In genomic region chr15:30903497-30904187, GRCh38 we compare ENCODE assay signal across 8 cellular contexts. TPM values are rescaled to one million over a fixed set of nuclear protein-coding genes. Genes with fewer than 3 reads are reported as not detected.
DNase-seq lines count a peak whose midpoint lies in the region; ATAC-seq and TF ChIP-seq lines count a peak whose summit lies in the region.

FAN1 (plus strand) TSS chr15:30903915; CDS start chr15:30904664, 749 bp downstream.

- H3K4me1 Mint-ChIP-seq in activated CD4-positive, alpha-beta memory T cell treated with anti-CD3 and anti-CD28 coated beads for 36 hours (ENCODE audit: low read depth) = peaks cover 23% of the 10 kb centered on the region

- peaks cover 5% of the 10 kb centered on the region for H3K27me3 Mint-ChIP-seq in activated CD4-positive, alpha-beta memory T cell treated with anti-CD3 and anti-CD28 coated beads for 36 hours

- DNase-seq in A172 (ENCODE audit: low spot score) = peak; percentile 75
- peak; percentile 86 for DNase-seq in NCI-H345 (lab: John Stamatoyannopoulos, UW)
- DNase-seq in activated CD4-positive, alpha-beta memory T cell treated with anti-CD3 and anti-CD28 coated beads for 36 hours = peak; percentile 89
- DNase-seq in stimulated activated CD4-positive, alpha-beta T cell treated with anti-CD3 and anti-CD28 coated beads, Interleukin-4, amount 100 ng/mL, for 24 hours = peak; percentile 85

- H3K27me3 ChIP-seq in duodenal mucosa (ENCODE audit: control insufficient read depth in 1 of 2, insufficient read depth in 2 of 2, low read length in 2 of 2) = no peaks in the 10 kb centered on the region
- H3K27me3 ChIP-seq in liver (ENCODE audit: control insufficient read depth in 4 of 4, insufficient read depth in 4 of 4, low read length in 3 of 4) = no peaks in the 10 kb centered on the region

- H3K4me3 Mint-ChIP-seq in activated CD4-positive, alpha-beta memory T cell treated with anti-CD3 and anti-CD28 coated beads for 36 hours = peak within 1 kb of the TSS; percentile 90

- peak within 1 kb of the TSS; percentile 56 for H3K27ac Mint-ChIP-seq in activated CD4-positive, alpha-beta memory T cell treated with anti-CD3 and anti-CD28 coated beads for 36 hours

- peak; percentile 8 for TF ChIP-seq CTCF in liver (IDR thresholded peaks at IDR 0.05; ENCODE audit: low read depth, low read length, missing input control)

- no peak within 1 kb of the TSS for H3K27ac ChIP-seq in duodenal mucosa (ENCODE audit: low read depth, low read length)
- peak within 1 kb of the TSS; percentile 78 to 81 for H3K27ac ChIP-seq in liver (ENCODE audit: low read depth in 1 of 2, low read length in 2 of 2)

- H3K9ac ChIP-seq in duodenal mucosa (ENCODE audit: low read depth in 1 of 2, low read length in 2 of 2) = peak within 1 kb of the TSS; percentile 76 to 84
- peak within 1 kb of the TSS; percentile 77 to 90 for H3K9ac ChIP-seq in liver (ENCODE audit: low read depth in 1 of 2, low read length in 2 of 2)

- ATAC-seq in GM18520 (IDR thresholded peaks at IDR 0.05; ENCODE audit: unreplicated experiment) (peak; percentile 64), HG03064 (IDR thresholded peaks at IDR 0.05; ENCODE audit: low read depth, unreplicated experiment) (peak; percentile 84)

- under 1% methylated on average over 65 of the region's 65 CpGs for WGBS in liver

- H3K9me3 Mint-ChIP-seq in activated CD4-positive, alpha-beta memory T cell treated with anti-CD3 and anti-CD28 coated beads for 36 hours = no peaks in the 10 kb centered on the region

- peak; percentile 32 to 64 for TF ChIP-seq RAD21 in liver (IDR thresholded peaks at IDR 0.05)

- peaks cover 18% of the 10 kb centered on the region for H3K36me3 Mint-ChIP-seq in activated CD4-positive, alpha-beta memory T cell treated with anti-CD3 and anti-CD28 coated beads for 36 hours

- CTCF ChIA-PET in activated CD4-positive, alpha-beta memory T cell treated with anti-CD3 and anti-CD28 coated beads for 36 hours (lab: Charles Lee) = interaction anchor here (0.6 to 1.4 kb wide), 4 partner anchors 44 to 585 kb away, joined by 3 to 5 read pairs (median 4); no protein-coding TSS in a partner anchor

- H3K9me3 ChIP-seq in duodenal mucosa (ENCODE audit: control insufficient read depth in 1 of 2, low read length in 2 of 2) (no peaks in the 10 kb centered on the region), liver (ENCODE audit: control insufficient read depth in 4 of 4, low read length in 3 of 4) (no peaks in the 10 kb centered on the region)

- H3K4me1 ChIP-seq in duodenal mucosa (ENCODE audit: control insufficient read depth in 1 of 2, insufficient read depth in 2 of 2, low read length in 2 of 2) (peaks cover 4 to 15% of the 10 kb centered on the region in 2 donors), liver (ENCODE audit: control insufficient read depth in 4 of 4, insufficient read depth in 4 of 4, low read length in 3 of 4) (peaks cover 2 to 26% (median 21%) of the 10 kb centered on the region in 4 donors)

- POLR2A ChIA-PET in activated CD4-positive, alpha-beta memory T cell treated with anti-CD3 and anti-CD28 coated beads for 36 hours (lab: Charles Lee) = interaction anchor here (0.6 to 1.2 kb wide), 2 partner anchors 15 to 59 kb away, joined by 3 read pairs; no protein-coding TSS in a partner anchor

- H3K4me3 ChIP-seq in duodenal mucosa (ENCODE audit: low read depth in 1 of 2, low read length in 2 of 2) = peak within 1 kb of the TSS; percentile 93 to 98
- peak within 1 kb of the TSS; percentile 71 to 98 (median 98) for H3K4me3 ChIP-seq in liver (ENCODE audit: low read depth in 1 of 3, low read length in 3 of 3)

- intact Hi-C loops in activated CD4-positive, alpha-beta memory T cell treated with anti-CD3 and anti-CD28 coated beads for 36 hours (cut with micrococcal nuclease) = loop anchor here (10.0 kb wide), 3 partner anchors 91 to 581 kb away; partner anchors contain the start of gene MTMR10

- peaks cover 0 to 3% of the 10 kb centered on the region in 2 donors for H3K36me3 ChIP-seq in duodenal mucosa (ENCODE audit: control insufficient read depth in 1 of 2, insufficient read depth in 2 of 2, low read length in 2 of 2)
- H3K36me3 ChIP-seq in liver (ENCODE audit: control insufficient read depth in 4 of 4, insufficient read depth in 3 of 4, low read depth in 1 of 4, low read length in 3 of 4) = peaks cover 0 to under 1% (median 0%) of the 10 kb centered on the region in 4 donors

TF ChIP-seq in liver, 16 proteins besides CTCF, POLR2A, EP300 and RAD21:
- TF ChIP-seq SP1 (IDR thresholded peaks at IDR 0.05) = peak; percentile 48
- TF ChIP-seq YY1 (IDR thresholded peaks at IDR 0.05) = peak; percentile 91
- TF ChIP-seq REST (IDR thresholded peaks at IDR 0.05) = peak; percentile 27
- no peak for TF ChIP-seq TAF1 (conservative IDR thresholded peaks at IDR 0.05)
- TF ChIP-seq RXRA (IDR thresholded peaks at IDR 0.05) = peak in 1 of 2 donors; percentile 38
- no peak for TF ChIP-seq ATF3 (IDR thresholded peaks at IDR 0.05)
- TF ChIP-seq FOXA2 (IDR thresholded peaks at IDR 0.05) = no peak
- TF ChIP-seq MAX (IDR thresholded peaks at IDR 0.05) = peak; percentile 73
- peak in 1 of 2 donors; percentile 62 for TF ChIP-seq GABPA (IDR thresholded peaks at IDR 0.05 in 1 of 2, conservative IDR thresholded peaks at IDR 0.05 in 1 of 2)
- TF ChIP-seq HNF4A (conservative IDR thresholded peaks at IDR 0.05) = peak; percentile 49 to 52
- TF ChIP-seq JUND (IDR thresholded peaks at IDR 0.05) = peak in 1 of 2 donors; percentile 20
- TF ChIP-seq EGR1 (IDR thresholded peaks at IDR 0.05; ENCODE audit: low read depth in 2 of 2) = peak; percentile 81 to 84

RNA-seq across cellular contexts. Expression of gene FAN1, which starts in this region (rescaled TPM):
- 17.7 and 21.9 TPM in 2 replicates for total RNA-seq in A172 (2014; rRNA removed; shearing (Covaris generic))
- 10 to 100 TPM; 12.6 to 15.0 TPM for total RNA-seq in activated CD4-positive, alpha-beta memory T cell treated with anti-CD3 and anti-CD28 coated beads for 36 hours
- total RNA-seq in liver = 10 to 100 TPM in 1 of 2 donors, 1 to 10 TPM in 1; 8.2 to 17.1 TPM
- 1 to 10 TPM; 5.2 to 6.8 TPM for polyA plus RNA-seq in liver
